9 cellular contexts compared by ENCODE assay signal in the genomic region with DNA sequence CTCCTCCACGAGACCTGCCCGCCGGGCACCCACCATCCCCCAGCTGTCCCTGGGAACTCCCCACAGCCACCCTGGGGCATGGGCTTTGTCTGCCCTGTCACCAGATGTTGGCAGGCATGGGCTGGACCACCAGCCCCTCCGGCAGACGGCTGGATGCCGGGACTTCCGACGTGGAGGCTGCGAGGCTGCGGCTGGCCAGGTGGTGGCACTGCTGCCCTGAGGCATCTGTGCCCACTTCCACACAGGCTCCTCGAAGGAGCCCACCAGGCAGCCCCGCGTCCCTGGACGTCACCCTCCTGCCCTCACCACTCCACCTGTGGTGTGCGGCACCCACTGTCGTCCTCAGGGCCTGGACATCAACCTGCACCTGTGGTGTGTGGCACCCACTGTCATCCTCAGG.
DNase-seq lines count a peak whose midpoint lies in the region; ATAC-seq and TF ChIP-seq lines count a peak whose summit lies in the region.
"Had no signal": no experiment of that assay in that cellular context is flagged by ENCODE, and none has a peak within 500 bp of the region (broad histone marks: within the 10 kb centered on the region; RNA-seq: fewer than 3 reads in every experiment).

No MANE protein-coding gene starts in this region.

- no peak overlapping the region for H3K4me3 Mint-ChIP-seq in natural killer cell treated with Interleukin-12 subunit alpha and Interleukin-12 subunit beta and Interleukin-15 and Interleukin-18, amount 100 ng/mL, for 72 hours

- peaks cover 0 to 2% of the 10 kb centered on the region in 2 donors for H3K4me1 Mint-ChIP-seq in natural killer cell treated with Interleukin-12 subunit alpha and Interleukin-12 subunit beta and Interleukin-15 and Interleukin-18, amount 100 ng/mL, for 72 hours (ENCODE audit: low read depth in 2 of 2)

- no peaks in the 10 kb centered on the region for H3K36me3 Mint-ChIP-seq in natural killer cell treated with Interleukin-12 subunit alpha and Interleukin-12 subunit beta and Interleukin-15 and Interleukin-18, amount 100 ng/mL, for 72 hours

- DNase-seq in ELF-1 (ENCODE audit: low read depth, low spot score) (peak; percentile 64), Kasumi-1 (lab: John Stamatoyannopoulos, UW) (no peak)
- DNase-seq in activated T-cell treated with anti-CD3 and anti-CD28 coated beads, Interleukin-2, amount 50 U/mL, for 48 hours: peak; percentile 30 to 51
- peak; percentile 31 for DNase-seq in natural killer cell treated with Interleukin-12 subunit alpha and Interleukin-12 subunit beta and Interleukin-15 and Interleukin-18, amount 100 ng/mL, for 72 hours (ENCODE audit: low spot score)
- DNase-seq: NCI-H446 had no signal

- H3K27ac Mint-ChIP-seq in natural killer cell treated with Interleukin-12 subunit alpha and Interleukin-12 subunit beta and Interleukin-15 and Interleukin-18, amount 100 ng/mL, for 72 hours: no peak overlapping the region

- TF ChIP-seq EP300 in Ishikawa (IDR thresholded peaks at IDR 0.05; ENCODE audit: borderline replicate concordance): no peak

- peak; percentile 46; the same call in 1 of the 2 replicates for TF ChIP-seq RAD21 in Ishikawa (IDR thresholded peaks at IDR 0.05; ENCODE audit: low read depth)

- ATAC-seq in natural killer cell treated with Interleukin-12 subunit alpha and Interleukin-12 subunit beta and Interleukin-15 and Interleukin-18, amount 100 ng/mL, for 72 hours: peak in 1 of 2 donors; percentile 35
- ATAC-seq in GM18909 (IDR thresholded peaks at IDR 0.05; ENCODE audit: poor library complexity, unreplicated experiment): no peak
- no peak for ATAC-seq in GM19397 (IDR thresholded peaks at IDR 0.05; ENCODE audit: unreplicated experiment)
- ATAC-seq in GM18502 (IDR thresholded peaks at IDR 0.05; ENCODE audit: poor library complexity, unreplicated experiment): no peak

- peaks cover 0 to 13% of the 10 kb centered on the region in 2 donors for H3K27me3 Mint-ChIP-seq in natural killer cell treated with Interleukin-12 subunit alpha and Interleukin-12 subunit beta and Interleukin-15 and Interleukin-18, amount 100 ng/mL, for 72 hours

- no peaks in the 10 kb centered on the region for H3K9me3 Mint-ChIP-seq in natural killer cell treated with Interleukin-12 subunit alpha and Interleukin-12 subunit beta and Interleukin-15 and Interleukin-18, amount 100 ng/mL, for 72 hours

TF ChIP-seq in Ishikawa, 13 proteins besides CTCF, POLR2A, EP300 and RAD21:
- no peak for TF ChIP-seq NFIC (IDR thresholded peaks at IDR 0.05)
- no peak for TF ChIP-seq TEAD4 (IDR thresholded peaks at IDR 0.05)
- TF ChIP-seq, protein P1, sequence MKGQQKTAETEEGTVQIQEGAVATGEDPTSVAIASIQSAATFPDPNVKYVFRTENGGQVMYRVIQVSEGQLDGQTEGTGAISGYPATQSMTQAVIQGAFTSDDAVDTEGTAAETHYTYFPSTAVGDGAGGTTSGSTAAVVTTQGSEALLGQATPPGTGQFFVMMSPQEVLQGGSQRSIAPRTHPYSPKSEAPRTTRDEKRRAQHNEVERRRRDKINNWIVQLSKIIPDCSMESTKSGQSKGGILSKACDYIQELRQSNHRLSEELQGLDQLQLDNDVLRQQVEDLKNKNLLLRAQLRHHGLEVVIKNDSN (IDR thresholded peaks at IDR 0.05): no peak
- TF ChIP-seq CEBPB (IDR thresholded peaks at IDR 0.05): no peak
- TF ChIP-seq EGR1 (IDR thresholded peaks at IDR 0.05): no peak
- TF ChIP-seq, protein P2, sequence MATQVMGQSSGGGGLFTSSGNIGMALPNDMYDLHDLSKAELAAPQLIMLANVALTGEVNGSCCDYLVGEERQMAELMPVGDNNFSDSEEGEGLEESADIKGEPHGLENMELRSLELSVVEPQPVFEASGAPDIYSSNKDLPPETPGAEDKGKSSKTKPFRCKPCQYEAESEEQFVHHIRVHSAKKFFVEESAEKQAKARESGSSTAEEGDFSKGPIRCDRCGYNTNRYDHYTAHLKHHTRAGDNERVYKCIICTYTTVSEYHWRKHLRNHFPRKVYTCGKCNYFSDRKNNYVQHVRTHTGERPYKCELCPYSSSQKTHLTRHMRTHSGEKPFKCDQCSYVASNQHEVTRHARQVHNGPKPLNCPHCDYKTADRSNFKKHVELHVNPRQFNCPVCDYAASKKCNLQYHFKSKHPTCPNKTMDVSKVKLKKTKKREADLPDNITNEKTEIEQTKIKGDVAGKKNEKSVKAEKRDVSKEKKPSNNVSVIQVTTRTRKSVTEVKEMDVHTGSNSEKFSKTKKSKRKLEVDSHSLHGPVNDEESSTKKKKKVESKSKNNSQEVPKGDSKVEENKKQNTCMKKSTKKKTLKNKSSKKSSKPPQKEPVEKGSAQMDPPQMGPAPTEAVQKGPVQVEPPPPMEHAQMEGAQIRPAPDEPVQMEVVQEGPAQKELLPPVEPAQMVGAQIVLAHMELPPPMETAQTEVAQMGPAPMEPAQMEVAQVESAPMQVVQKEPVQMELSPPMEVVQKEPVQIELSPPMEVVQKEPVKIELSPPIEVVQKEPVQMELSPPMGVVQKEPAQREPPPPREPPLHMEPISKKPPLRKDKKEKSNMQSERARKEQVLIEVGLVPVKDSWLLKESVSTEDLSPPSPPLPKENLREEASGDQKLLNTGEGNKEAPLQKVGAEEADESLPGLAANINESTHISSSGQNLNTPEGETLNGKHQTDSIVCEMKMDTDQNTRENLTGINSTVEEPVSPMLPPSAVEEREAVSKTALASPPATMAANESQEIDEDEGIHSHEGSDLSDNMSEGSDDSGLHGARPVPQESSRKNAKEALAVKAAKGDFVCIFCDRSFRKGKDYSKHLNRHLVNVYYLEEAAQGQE (IDR thresholded peaks at IDR 0.05; ENCODE audit: low read depth): no peak
- TF ChIP-seq MAX (IDR thresholded peaks at IDR 0.05): no peak
- no peak for TF ChIP-seq TAF1 (IDR thresholded peaks at IDR 0.05; ENCODE audit: low read depth)
- TF ChIP-seq CREB1 (IDR thresholded peaks at IDR 0.05; ENCODE audit: low read depth): no peak
- no peak for TF ChIP-seq TCF12 (IDR thresholded peaks at IDR 0.05; ENCODE audit: low read depth)
- TF ChIP-seq FOXM1 (IDR thresholded peaks at IDR 0.05; ENCODE audit: borderline replicate concordance, low read depth): no peak
- TF ChIP-seq YY1 (IDR thresholded peaks at IDR 0.05; ENCODE audit: low read depth): no peak
- TF ChIP-seq ZBTB7A (IDR thresholded peaks at IDR 0.05; ENCODE audit: low read depth): no peak

Comparison
In these comparisons a context has a peak if more than half of its experiments do, and no peak if none do; other contexts are left out.
1. DNase-seq: peak in ELF-1 (single experiment), activated T-cell treated with anti-CD3 and anti-CD28 coated beads, Interleukin-2, amount 50 U/mL, for 48 hours (2 of 2) and natural killer cell treated with Interleukin-12 subunit alpha and Interleukin-12 subunit beta and Interleukin-15 and Interleukin-18, amount 100 ng/mL, for 72 hours (single experiment); none in Kasumi-1 (0 of 2).